Comparison of ENCODE assay signal across 8 cellular contexts in the genomic region with DNA sequence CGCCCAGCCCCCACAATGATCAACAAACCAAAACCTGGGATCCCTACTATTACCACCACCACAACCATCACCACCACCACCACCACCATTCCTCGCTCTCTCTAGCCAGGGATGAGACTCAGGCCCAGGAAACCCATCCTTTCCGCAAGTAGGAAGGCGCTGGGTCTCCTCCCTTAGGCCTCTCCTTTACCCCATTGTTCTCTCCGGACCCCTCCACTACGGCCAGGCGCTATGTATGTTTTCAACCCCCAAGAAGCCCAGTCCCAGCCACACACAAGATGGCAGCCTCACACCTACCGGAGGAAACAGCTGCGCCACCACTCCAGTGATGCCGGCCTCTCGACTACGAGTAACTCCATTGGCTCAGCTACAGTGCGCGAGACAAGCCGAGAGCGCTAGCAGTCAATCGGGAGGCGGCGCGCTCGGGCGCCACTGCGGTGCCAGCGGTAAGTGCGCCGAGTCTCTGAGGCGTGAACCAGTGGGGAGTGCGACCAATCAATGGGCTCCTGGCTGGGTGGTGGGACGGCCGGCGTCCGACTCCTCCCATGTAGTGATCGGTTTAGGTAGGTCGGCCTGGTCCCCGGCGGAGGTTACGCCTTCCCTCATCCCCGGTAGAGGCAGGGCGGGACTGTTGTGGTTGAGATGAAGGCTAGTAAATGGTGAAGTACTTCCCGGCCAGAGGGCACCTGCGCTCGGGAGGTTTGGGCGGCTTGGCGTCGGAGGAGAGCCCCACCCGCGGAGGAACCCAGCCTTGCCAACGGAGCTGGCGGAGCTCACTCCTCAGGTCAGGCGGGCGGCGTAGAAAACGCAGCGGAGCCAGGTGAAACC. TPM values are rescaled to one million over a fixed set of nuclear protein-coding genes. Genes with fewer than 3 reads are reported as not detected.
DNase-seq lines count a peak whose midpoint lies in the region; ATAC-seq and TF ChIP-seq lines count a peak whose summit lies in the region.

A gene (minus strand): TSS at position 376 of the 828 bp plus-strand sequence. CDS start 61,154 bp downstream, outside the sequence.
A gene with protein sequence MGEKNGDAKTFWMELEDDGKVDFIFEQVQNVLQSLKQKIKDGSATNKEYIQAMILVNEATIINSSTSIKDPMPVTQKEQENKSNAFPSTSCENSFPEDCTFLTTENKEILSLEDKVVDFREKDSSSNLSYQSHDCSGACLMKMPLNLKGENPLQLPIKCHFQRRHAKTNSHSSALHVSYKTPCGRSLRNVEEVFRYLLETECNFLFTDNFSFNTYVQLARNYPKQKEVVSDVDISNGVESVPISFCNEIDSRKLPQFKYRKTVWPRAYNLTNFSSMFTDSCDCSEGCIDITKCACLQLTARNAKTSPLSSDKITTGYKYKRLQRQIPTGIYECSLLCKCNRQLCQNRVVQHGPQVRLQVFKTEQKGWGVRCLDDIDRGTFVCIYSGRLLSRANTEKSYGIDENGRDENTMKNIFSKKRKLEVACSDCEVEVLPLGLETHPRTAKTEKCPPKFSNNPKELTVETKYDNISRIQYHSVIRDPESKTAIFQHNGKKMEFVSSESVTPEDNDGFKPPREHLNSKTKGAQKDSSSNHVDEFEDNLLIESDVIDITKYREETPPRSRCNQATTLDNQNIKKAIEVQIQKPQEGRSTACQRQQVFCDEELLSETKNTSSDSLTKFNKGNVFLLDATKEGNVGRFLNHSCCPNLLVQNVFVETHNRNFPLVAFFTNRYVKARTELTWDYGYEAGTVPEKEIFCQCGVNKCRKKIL (plus strand): TSS at position 586 of the 828 bp plus-strand sequence. CDS start 7,620 bp downstream, outside the sequence.

- POLR2A ChIA-PET in Panc1 (lab: Charles Lee) = interaction anchor here (0.7 kb wide), 1 partner anchor 141 kb away, joined by 3 read pairs; a partner anchor contains a TSS

- H3K4me1 ChIP-seq in Panc1 (ENCODE audit: control insufficient read depth, insufficient read depth, low read length) = peaks cover 13% of the 10 kb centered on the region; the same call in 1 of the 2 replicates
- H3K4me1 ChIP-seq in esophagus squamous epithelium = peaks cover 6 to 49% (median 10%) of the 10 kb centered on the region in 3 donors

- intact Hi-C loops in Panc1 (cut with micrococcal nuclease; ENCODE audit: unreplicated experiment) (loop anchor here (10.0 kb wide), 1 partner anchor 161 kb away; no protein-coding TSS in a partner anchor), esophagus squamous epithelium (cut with DNase I) (no loop called here)

- no peaks in the 10 kb centered on the region for H3K27me3 ChIP-seq in Panc1 (ENCODE audit: control insufficient read depth, insufficient read depth, low read length)
- H3K27me3 ChIP-seq in esophagus squamous epithelium = no peaks in the 10 kb centered on the region

- peak; percentile 41 for TF ChIP-seq CTCF in Panc1 (IDR thresholded peaks at IDR 0.05)
- TF ChIP-seq CTCF in esophagus squamous epithelium (IDR thresholded peaks at IDR 0.05) = peak in 5 of 6 experiments; percentile 28 to 61 (median 50)

- H3K9me3 ChIP-seq in Panc1 (ENCODE audit: control insufficient read depth, insufficient read depth, low read depth, low read length) (no peaks in the 10 kb centered on the region), esophagus squamous epithelium (no peaks in the 10 kb centered on the region)

- BruUV-seq in Panc1 (replicated peaks; lab: Mats Ljungman, UMichigan) = no TSS peak

- H3K27ac ChIP-seq in Panc1 (ENCODE audit: low read length) (peak within 1 kb of the TSS; percentile 94), esophagus squamous epithelium (peak within 1 kb of the TSS; percentile 89 to 96 (median 92))

- H3K36me3 ChIP-seq in Panc1 (ENCODE audit: control insufficient read depth, insufficient read depth, low read length) (peaks cover 4% of the 10 kb centered on the region; the same call in 1 of the 2 replicates), esophagus squamous epithelium (no peaks in the 10 kb centered on the region)

- DNase-seq in DMS79 (lab: John Stamatoyannopoulos, UW) = peak; percentile 100
- peak; percentile 100 for DNase-seq in KBM-7
- peak; percentile 93 for DNase-seq in Panc1 (ENCODE audit: low read depth, low spot score)
- DNase-seq in activated T-helper 1 cell treated with Interleukin-2 at 50 U/mL for 16 hours (ENCODE audit: low read depth) = peak; percentile 99
- peak; percentile 98 for DNase-seq in esophagus squamous epithelium (lab: John Stamatoyannopoulos, UW)
- peak; percentile 99 for DNase-seq in myocyte (ENCODE audit: low read depth)
- DNase-seq in stimulated activated CD8-positive, alpha-beta memory T cell treated with anti-CD3 and anti-CD28 coated beads, Interleukin-7, amount 100 ng/mL, for 48 hours (ENCODE audit: extremely low read depth in 1 of 2, low read depth in 1 of 2) = peak; percentile 98 to 99

- 1 to 3% methylated on average over 10 to 29 of the region's 54 CpGs for WGBS in esophagus squamous epithelium, 2 donors

- CTCF ChIA-PET in Panc1 (lab: Charles Lee) = no interaction called here

- in situ Hi-C loops in KBM-7 (cut with MboI; ENCODE audit: low pct_unique_long_range_greater_than_20kb, low sequenced_read_pairs) = no loop called here
- in situ Hi-C loops in Panc1 (cut with HindIII; ENCODE audit: low pct_unique_long_range_greater_than_20kb, low sequenced_read_pairs) = no loop called here

- TF ChIP-seq POLR2A in esophagus squamous epithelium (IDR thresholded peaks at IDR 0.05) = peak in 3 of 4 donors; percentile 13 to 95 (median 84)

- peak; percentile 94 for ATAC-seq in GM21717 (IDR thresholded peaks at IDR 0.05; ENCODE audit: unreplicated experiment)
- ATAC-seq in Panc1 = peak; percentile 98

- H3K4me3 ChIP-seq in Panc1 (ENCODE audit: low read depth in 2 of 2, low read length in 2 of 2) (peak within 1 kb of the TSS; percentile 83 to 84), esophagus squamous epithelium (peak within 1 kb of the TSS; percentile 57 to 83 (median 70))

RNA-seq across cellular contexts. Expression of the first gene that starts in this region (rescaled TPM):
- total RNA-seq in Panc1 (2021; ENCODE audit: unreplicated experiment) (6.6 TPM), esophagus squamous epithelium (10 to 100 TPM; 16.9 to 29.2 (median 21.2) TPM), myocyte (6.9 and 9.4 TPM in 2 replicates)
- polyA plus RNA-seq in Panc1 (2012; ENCODE audit: insufficient read length) = 3.3 TPM
- polyA plus RNA-seq in myocyte (2012) = 6.7 TPM

RNA-seq across cellular contexts. Expression of the second gene that starts in this region (rescaled TPM):
- 6.1 TPM for total RNA-seq in Panc1 (2021; ENCODE audit: unreplicated experiment)
- polyA plus RNA-seq in Panc1 (2012; ENCODE audit: insufficient read length) = 2.1 TPM
- 1 to 10 TPM; 2.3 to 9.0 (median 4.8) TPM for total RNA-seq in esophagus squamous epithelium
- 8.6 and 13.0 TPM in 2 replicates for total RNA-seq in myocyte
- 2.8 TPM for polyA plus RNA-seq in myocyte (2012)

Comparison
In these comparisons a context has a peak if more than half of its experiments do, and no peak if none do; other contexts are left out.
1. Peak in every context shown above with its lines: DNase-seq, ATAC-seq, H3K4me3 ChIP-seq and H3K27ac ChIP-seq.